19 cellular contexts compared by ENCODE assay signal in genomic region chr2:6412533-6413085, GRCh38.
DNase-seq lines count a peak whose midpoint lies in the region; ATAC-seq, FAIRE-seq and TF ChIP-seq lines count a peak whose summit lies in the region.
"Had no signal": no experiment of that assay in that cellular context is flagged by ENCODE, and none has a peak within 500 bp of the region (broad histone marks: within the 10 kb centered on the region; RNA-seq: fewer than 3 reads in every experiment).

No MANE protein-coding gene starts in this region.

- H3K36me3 ChIP-seq in kidney epithelial cell (ENCODE audit: control insufficient read depth, insufficient read depth, low read length): no peaks in the 10 kb centered on the region
- H3K36me3 ChIP-seq: BLaER1 had no signal

- intact Hi-C loops in activated CD4-positive, alpha-beta T cell treated with anti-CD3 and anti-CD28 coated beads for 36 hours (cut with DNase I, micrococcal nuclease): no loop called here
- intact Hi-C loops in activated CD4-positive, alpha-beta T cell treated with anti-CD3 and anti-CD28 coated beads, Interleukin-2, amount 10 ng/mL, durations not matched to agents 24 days and 14 days (cut with micrococcal nuclease): no loop called here

- H3K9me3 Mint-ChIP-seq in activated CD4-positive, alpha-beta T cell treated with anti-CD3 and anti-CD28 coated beads for 36 hours (ENCODE audit: low read depth): no peaks in the 10 kb centered on the region
- H3K9me3 Mint-ChIP-seq in activated CD4-positive, alpha-beta T cell treated with anti-CD3 and anti-CD28 coated beads, Interleukin-2, amount 10 ng/mL, durations not matched to agents 24 days and 14 days: no peaks in the 10 kb centered on the region
- H3K9me3 Mint-ChIP-seq: activated naive CD8-positive, alpha-beta T cell treated with anti-CD3 and anti-CD28 coated beads, Interleukin-2, amount 50 U/mL, for 24 hours had no signal

- H3K27me3 ChIP-seq in kidney epithelial cell (ENCODE audit: control insufficient read depth, insufficient read depth, low read length): no peaks in the 10 kb centered on the region
- H3K27me3 ChIP-seq: BLaER1 had no signal

- no peaks in the 10 kb centered on the region for H3K36me3 Mint-ChIP-seq in activated CD4-positive, alpha-beta T cell treated with anti-CD3 and anti-CD28 coated beads for 36 hours (ENCODE audit: low read depth)
- H3K36me3 Mint-ChIP-seq in activated CD4-positive, alpha-beta T cell treated with anti-CD3 and anti-CD28 coated beads, Interleukin-2, amount 10 ng/mL, durations not matched to agents 24 days and 14 days (ENCODE audit: low read depth): no peaks in the 10 kb centered on the region

- no peaks in the 10 kb centered on the region for H3K4me1 Mint-ChIP-seq in activated CD4-positive, alpha-beta T cell treated with anti-CD3 and anti-CD28 coated beads for 36 hours
- H3K4me1 Mint-ChIP-seq in activated CD4-positive, alpha-beta T cell treated with anti-CD3 and anti-CD28 coated beads, Interleukin-2, amount 10 ng/mL, durations not matched to agents 24 days and 14 days: no peaks in the 10 kb centered on the region
- H3K4me1 Mint-ChIP-seq: activated naive CD8-positive, alpha-beta T cell treated with anti-CD3 and anti-CD28 coated beads, Interleukin-2, amount 50 U/mL, for 24 hours had no signal

- H3K27me3 Mint-ChIP-seq in activated CD4-positive, alpha-beta T cell treated with anti-CD3 and anti-CD28 coated beads for 36 hours: peaks cover 5% of the 10 kb centered on the region
- H3K27me3 Mint-ChIP-seq in activated CD4-positive, alpha-beta T cell treated with anti-CD3 and anti-CD28 coated beads, Interleukin-2, amount 10 ng/mL, durations not matched to agents 24 days and 14 days: no peaks in the 10 kb centered on the region

- H3K4me3 ChIP-seq in choroid plexus epithelial cell (ENCODE audit: low read depth, low read length): no peak overlapping the region
- H3K4me3 ChIP-seq in kidney epithelial cell (ENCODE audit: low read depth, low read length): no peak overlapping the region
- H3K4me3 ChIP-seq: BLaER1 had no signal

- H3K27ac Mint-ChIP-seq in activated CD4-positive, alpha-beta T cell treated with anti-CD3 and anti-CD28 coated beads for 36 hours: no peak overlapping the region
- H3K27ac Mint-ChIP-seq in activated CD4-positive, alpha-beta T cell treated with anti-CD3 and anti-CD28 coated beads, Interleukin-2, amount 10 ng/mL, durations not matched to agents 24 days and 14 days: no peak overlapping the region
- H3K27ac Mint-ChIP-seq: activated naive CD8-positive, alpha-beta T cell treated with anti-CD3 and anti-CD28 coated beads, Interleukin-2, amount 50 U/mL, for 24 hours had no signal

- no peak overlapping the region for H3K4me3 Mint-ChIP-seq in activated CD4-positive, alpha-beta T cell treated with anti-CD3 and anti-CD28 coated beads for 36 hours
- H3K4me3 Mint-ChIP-seq in activated CD4-positive, alpha-beta T cell treated with anti-CD3 and anti-CD28 coated beads, Interleukin-2, amount 10 ng/mL, durations not matched to agents 24 days and 14 days: no peak overlapping the region
- H3K4me3 Mint-ChIP-seq: activated naive CD8-positive, alpha-beta T cell treated with anti-CD3 and anti-CD28 coated beads, Interleukin-2, amount 50 U/mL, for 24 hours had no signal

- no peak for FAIRE-seq in urothelium cell line (lab: Jason Lieb, UNC)
- FAIRE-seq: G401.6, RCC 7860 had no signal

- DNase-seq in activated CD4-positive, alpha-beta T cell treated with anti-CD3 and anti-CD28 coated beads for 36 hours: no peak
- DNase-seq in activated CD4-positive, alpha-beta T cell treated with anti-CD3 and anti-CD28 coated beads, Interleukin-2, amount 10 ng/mL, durations not matched to agents 24 days and 14 days: no peak
- DNase-seq in choroid plexus epithelial cell (ENCODE audit: low read depth) (peak; percentile 20), kidney epithelial cell (ENCODE audit: low read depth) (peak; percentile 18), urothelium cell line (ENCODE audit: low spot score) (peak; percentile 11), DMS153 treated with DMSO at 0.1 percent for 48 hours (lab: John Stamatoyannopoulos, UW; ENCODE audit: unreplicated experiment) (no peak), CD1c-positive myeloid dendritic cell (ENCODE audit: extremely low spot score) (no peak)
- DNase-seq: 8988T; activated CD4-positive, alpha-beta T cell treated with anti-CD3 and anti-CD28 coated beads, Interleukin-2, amount 50 U/mL, for 4 hours; activated CD8-positive, alpha-beta memory T cell treated with anti-CD3 and anti-CD28 coated beads, Interleukin-2, amount 50 U/mL, for 48 hours; activated effector memory CD4-positive, alpha-beta T cell treated with Interleukin-2 at 50 U/mL for 16 hours; activated naive CD8-positive, alpha-beta T cell treated with anti-CD3 and anti-CD28 coated beads, Interleukin-2, amount 50 U/mL, for 24 hours; caudate nucleus; NCI-H1930; NCI-H446 had no signal

- POLR2A ChIA-PET in activated CD4-positive, alpha-beta T cell treated with anti-CD3 and anti-CD28 coated beads for 36 hours (lab: Charles Lee): no interaction called here

- peak; percentile 33 for ATAC-seq in activated CD4-positive, alpha-beta T cell treated with anti-CD3 and anti-CD28 coated beads for 36 hours
- no peak for ATAC-seq in GM19023 (IDR thresholded peaks at IDR 0.05; ENCODE audit: unreplicated experiment)
- ATAC-seq: activated naive CD8-positive, alpha-beta T cell treated with anti-CD3 and anti-CD28 coated beads, Interleukin-2, amount 50 U/mL, for 24 hours had no signal

- TF ChIP-seq CTCF in choroid plexus epithelial cell (conservative IDR thresholded peaks at IDR 0.05; ENCODE audit: low read depth, low read length) (no peak), kidney epithelial cell (IDR thresholded peaks at IDR 0.05; ENCODE audit: insufficient read depth, low read length, poor library complexity, severe bottlenecking) (no peak)

- CTCF ChIA-PET in activated CD4-positive, alpha-beta T cell treated with anti-CD3 and anti-CD28 coated beads for 36 hours (lab: Charles Lee): no interaction called here

Comparison
In these comparisons a context has a peak if more than half of its experiments do, and no peak if none do; other contexts are left out.
1. DNase-seq: peak in choroid plexus epithelial cell (single experiment), kidney epithelial cell (single experiment) and urothelium cell line (single experiment); none in activated CD4-positive, alpha-beta T cell treated with anti-CD3 and anti-CD28 coated beads for 36 hours (single experiment), activated CD4-positive, alpha-beta T cell treated with anti-CD3 and anti-CD28 coated beads, Interleukin-2, amount 10 ng/mL, durations not matched to agents 24 days and 14 days (single experiment), DMS153 treated with DMSO at 0.1 percent for 48 hours (single experiment) and CD1c-positive myeloid dendritic cell (single experiment).